ENCODE assay signal across 1 cellular context in genomic region chr5:61289241-61289640, GRCh38.
TF ChIP-seq lines count a peak whose summit lies in the region.

No MANE protein-coding gene starts in this region.

TF ChIP-seq in GM12878, 131 proteins besides CTCF, POLR2A, EP300 and RAD21:
- TF ChIP-seq CREB1 (IDR thresholded peaks at IDR 0.05; ENCODE audit: low read depth) = no peak
